ENCODE assay signal across 16 cellular contexts in the genomic region with DNA sequence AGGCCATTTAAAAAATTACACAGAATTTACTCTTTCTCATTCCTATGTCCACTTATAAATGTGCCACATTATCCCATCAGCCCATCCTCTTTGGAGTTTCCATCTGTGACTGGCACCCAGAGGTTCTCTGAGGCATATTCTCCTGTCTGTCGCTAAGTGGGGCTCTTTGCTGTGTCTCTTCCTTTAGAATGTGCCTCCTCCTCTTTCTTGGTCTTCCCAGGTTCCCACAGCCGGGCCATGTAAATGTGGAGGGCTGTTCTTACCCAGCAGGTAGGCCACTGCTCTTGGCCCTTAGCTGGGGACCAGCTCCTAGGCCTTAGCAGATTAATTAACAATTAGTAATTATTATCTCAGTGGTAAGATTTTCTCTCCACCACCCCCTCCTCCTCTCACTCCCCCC.
A peak's percentile ranks its signal among the peaks of the same experiment; 100 is the strongest.
DNase-seq lines count a peak whose midpoint lies in the region; ATAC-seq and TF ChIP-seq lines count a peak whose summit lies in the region.
"Had no signal": no experiment of that assay in that cellular context is flagged by ENCODE, and none has a peak within 500 bp of the region (broad histone marks: within the 10 kb centered on the region; RNA-seq: fewer than 3 reads in every experiment).

No MANE protein-coding gene starts in this region.

- no peaks in the 10 kb centered on the region for H3K79me1 ChIP-seq in neuronal stem cell (ENCODE audit: low read depth, low read length)

- H3K27ac ChIP-seq in GM23338 (ENCODE audit: low read depth) (no peak overlapping the region), neuronal stem cell (replicated peaks; ENCODE audit: low read length) (peak overlapping the region; percentile 87)
- H3K27ac ChIP-seq: BLaER1 treated with 17β-estradiol and CSF1 and Interleukin-3, amounts not matched to agents 10 nM and 100 nM had no signal

- H3K9me3 ChIP-seq in neuronal stem cell (replicated peaks in 1 of 2; ENCODE audit: control insufficient read depth in 2 of 2, insufficient read depth in 1 of 2, low read depth in 1 of 2, low read length in 2 of 2) = no peaks in the 10 kb centered on the region

- WGBS in neuronal stem cell (ENCODE audit: extremely low coverage in 2 of 2, insufficient read length in 2 of 2, insufficient replicate concordance in 1 of 2), 2 donors = no CpG with 5 or more reads among the region's 2 CpGs

- no peak overlapping the region for H3K4me3 Mint-ChIP-seq in GM23338
- no peak overlapping the region for H3K4me3 Mint-ChIP-seq in WTC11
- H3K4me3 Mint-ChIP-seq: CD4-positive, CD25-positive, alpha-beta regulatory T cell; IgD-negative memory B cell had no signal

- POLR2A ChIA-PET in WTC11 (lab: Charles Lee) = no interaction called here

- H3K14ac ChIP-seq in neuronal stem cell (ENCODE audit: low read length) = no peak overlapping the region

- H3K36me3 ChIP-seq in GM23338 (ENCODE audit: insufficient read depth) (no peaks in the 10 kb centered on the region), neuronal stem cell (replicated peaks in 1 of 2; ENCODE audit: control insufficient read depth in 2 of 2, insufficient read depth in 2 of 2, low read length in 2 of 2) (no peaks in the 10 kb centered on the region)
- H3K36me3 ChIP-seq: BLaER1 treated with 17β-estradiol and CSF1 and Interleukin-3, amounts not matched to agents 10 nM and 100 nM had no signal

- H3K9ac ChIP-seq in neuronal stem cell (ENCODE audit: low read depth, low read length, poor library complexity) = no peak overlapping the region
- H3K9ac ChIP-seq: BLaER1 treated with 17β-estradiol and CSF1 and Interleukin-3, amounts not matched to agents 10 nM and 100 nM had no signal

- H3K27ac Mint-ChIP-seq in GM23338 = no peak overlapping the region
- no peak overlapping the region for H3K27ac Mint-ChIP-seq in WTC11
- H3K27ac Mint-ChIP-seq: CD4-positive, CD25-positive, alpha-beta regulatory T cell; IgD-negative memory B cell had no signal

- no peaks in the 10 kb centered on the region for H3F3A ChIP-seq in GM23338 (replicated peaks; ENCODE audit: low read depth)

- H3K4me1 Mint-ChIP-seq in GM23338 (peaks cover 17% of the 10 kb centered on the region), WTC11 (peaks cover 25% of the 10 kb centered on the region)
- H3K4me1 Mint-ChIP-seq: CD4-positive, CD25-positive, alpha-beta regulatory T cell; IgD-negative memory B cell had no signal

- ATAC-seq in GM23338 (peak; percentile 68), WTC11 (peak; percentile 44), GM18520 (IDR thresholded peaks at IDR 0.05; ENCODE audit: unreplicated experiment) (no peak)
- ATAC-seq: GM12878, HCT116 had no signal

- TF ChIP-seq CTCF in GM23338 (conservative IDR thresholded peaks at IDR 0.05; ENCODE audit: low read depth in 2 of 2) (peak; percentile 9 to 38; a peak in 2 of 4 replicates), WTC11 (IDR thresholded peaks at IDR 0.05) (no peak)

- no peak overlapping the region for H3K4ac ChIP-seq in neuronal stem cell (ENCODE audit: low read length)

- H3K27me3 ChIP-seq in GM23338 (ENCODE audit: insufficient read depth) = no peaks in the 10 kb centered on the region
- H3K27me3 ChIP-seq in neuronal stem cell (ENCODE audit: control insufficient read depth in 3 of 3, insufficient read depth in 3 of 3, low read depth in 1 of 3, low read length in 3 of 3) = no peaks in the 10 kb centered on the region
- H3K27me3 ChIP-seq: BLaER1 treated with 17β-estradiol and CSF1 and Interleukin-3, amounts not matched to agents 10 nM and 100 nM had no signal

- H2BK5ac ChIP-seq in neuronal stem cell (ENCODE audit: low read length) = no peak overlapping the region

- H3K23ac ChIP-seq in neuronal stem cell (ENCODE audit: low read depth, low read length, poor library complexity) = no peak overlapping the region

- H3K9me3 Mint-ChIP-seq in GM23338 (no peaks in the 10 kb centered on the region; the same call in 2 of the 3 replicates), WTC11 (peaks cover 6% of the 10 kb centered on the region; the same call in 1 of the 2 replicates)
- H3K9me3 Mint-ChIP-seq: IgD-negative memory B cell had no signal

- no peak overlapping the region for H2BK15ac ChIP-seq in neuronal stem cell (ENCODE audit: low read length)

- H4K8ac ChIP-seq in neuronal stem cell (ENCODE audit: low read depth, low read length) = no peak overlapping the region

- CTCF ChIA-PET in WTC11 (lab: Charles Lee) = interaction anchor here (0.9 to 1.6 kb wide), 4 partner anchors 14 to 209 kb away, joined by 3 to 5 read pairs (median 3); no protein-coding TSS in a partner anchor

- H3K27me3 Mint-ChIP-seq in GM23338 (ENCODE audit: insufficient read depth, low read depth, poor library complexity) (peaks cover 7% of the 10 kb centered on the region), WTC11 (ENCODE audit: low read depth) (peaks cover under 1% of the 10 kb centered on the region)

- H2AFZ ChIP-seq in GM23338 = peak overlapping the region; percentile 43; the same call in 1 of the 2 replicates
- no peak overlapping the region for H2AFZ ChIP-seq in neuronal stem cell (ENCODE audit: low read length)

- peaks cover 4% of the 10 kb centered on the region for H3K4me1 ChIP-seq in GM23338 (ENCODE audit: insufficient read depth)
- H3K4me1 ChIP-seq in neuronal stem cell (ENCODE audit: control insufficient read depth in 2 of 2, insufficient read depth in 1 of 2, low read depth in 1 of 2, low read length in 2 of 2) = peaks cover 4 to 27% of the 10 kb centered on the region in 2 donors

- H3K4me2 ChIP-seq in GM23338 (peak overlapping the region; percentile 9; the same call in 1 of the 2 replicates), neuronal stem cell (ENCODE audit: insufficient read depth, low read length, poor library complexity, severe bottlenecking) (no peak overlapping the region)
- H3K4me2 ChIP-seq: BLaER1 treated with 17β-estradiol and CSF1 and Interleukin-3, amounts not matched to agents 10 nM and 100 nM had no signal

- no peaks in the 10 kb centered on the region for H3K79me2 ChIP-seq in GM23338 (replicated peaks; ENCODE audit: insufficient read depth)

- H3K4me3 ChIP-seq in GM23338 (no peak overlapping the region), neuronal stem cell (ENCODE audit: low read length in 2 of 2) (no peak overlapping the region)
- H3K4me3 ChIP-seq: BLaER1 treated with 17β-estradiol and CSF1 and Interleukin-3, amounts not matched to agents 10 nM and 100 nM; GM12878 had no signal

- H2BK12ac ChIP-seq in neuronal stem cell (ENCODE audit: low read length) = no peak overlapping the region

- peak; percentile 40 for DNase-seq in GM23338 (ENCODE audit: low spot score)
- no peak for DNase-seq in WTC11 (ENCODE audit: low spot score)
- DNase-seq in iPS-NIHi11 (ENCODE audit: low spot score) = peak; percentile 23
- no peak for DNase-seq in neuronal stem cell (ENCODE audit: low spot score)
- DNase-seq in activated CD4-positive, alpha-beta T cell treated with anti-CD3 and anti-CD28 coated beads for 1 hour = no peak
- DNase-seq in nucleus accumbens (lab: John Stamatoyannopoulos, UW) = no peak
- DNase-seq: ACHN; Calu3; CD4-positive, CD25-positive, alpha-beta regulatory T cell; DMS 273 treated with DMSO at 0.1 percent for 48 hours; KG1 had no signal

- no peak overlapping the region for H3K18ac ChIP-seq in neuronal stem cell (ENCODE audit: low read length)

- peaks cover 11% of the 10 kb centered on the region; the same call in 1 of the 2 replicates for H3K9me2 ChIP-seq in GM23338 (ENCODE audit: insufficient read depth)

- no peak overlapping the region for H4K91ac ChIP-seq in neuronal stem cell (ENCODE audit: low read depth, low read length, poor library complexity)

- H4K20me1 ChIP-seq in GM23338 (replicated peaks; ENCODE audit: insufficient read depth) = no peaks in the 10 kb centered on the region
- H4K20me1 ChIP-seq: BLaER1 treated with 17β-estradiol and CSF1 and Interleukin-3, amounts not matched to agents 10 nM and 100 nM had no signal

- no peak overlapping the region for H2BK120ac ChIP-seq in neuronal stem cell (ENCODE audit: low read depth, low read length)

- no peaks in the 10 kb centered on the region for H3K36me3 Mint-ChIP-seq in GM23338 (ENCODE audit: low read depth)
- no peaks in the 10 kb centered on the region for H3K36me3 Mint-ChIP-seq in WTC11
- H3K36me3 Mint-ChIP-seq: CD4-positive, CD25-positive, alpha-beta regulatory T cell; IgD-negative memory B cell had no signal

- no peak overlapping the region for H2AK5ac ChIP-seq in neuronal stem cell (ENCODE audit: low read depth, low read length)

TF ChIP-seq in GM23338, 12 proteins besides CTCF, POLR2A, EP300 and RAD21 (continues in another document):
- no peak for TF ChIP-seq NANOG (IDR thresholded peaks at IDR 0.05; ENCODE audit: borderline replicate concordance)

TF ChIP-seq in WTC11, 78 proteins besides CTCF, POLR2A, EP300 and RAD21 (continues in another document):
- TF ChIP-seq ETV6 (CRISPR knock-in tag; IDR thresholded peaks at IDR 0.05) (no peak), FOXJ3 (CRISPR knock-in tag; IDR thresholded peaks at IDR 0.05; ENCODE audit: borderline replicate concordance) (no peak), SMAD3 (CRISPR knock-in tag; IDR thresholded peaks at IDR 0.05; ENCODE audit: borderline replicate concordance) (no peak), RELA (CRISPR knock-in tag; IDR thresholded peaks at IDR 0.05; ENCODE audit: borderline replicate concordance) (no peak), NR2C2 (CRISPR knock-in tag; IDR thresholded peaks at IDR 0.05) (no peak), CREB1 (CRISPR knock-in tag; IDR thresholded peaks at IDR 0.05) (no peak), GABPB1 (CRISPR knock-in tag; IDR thresholded peaks at IDR 0.05) (no peak)
- TF ChIP-seq, protein P1, sequence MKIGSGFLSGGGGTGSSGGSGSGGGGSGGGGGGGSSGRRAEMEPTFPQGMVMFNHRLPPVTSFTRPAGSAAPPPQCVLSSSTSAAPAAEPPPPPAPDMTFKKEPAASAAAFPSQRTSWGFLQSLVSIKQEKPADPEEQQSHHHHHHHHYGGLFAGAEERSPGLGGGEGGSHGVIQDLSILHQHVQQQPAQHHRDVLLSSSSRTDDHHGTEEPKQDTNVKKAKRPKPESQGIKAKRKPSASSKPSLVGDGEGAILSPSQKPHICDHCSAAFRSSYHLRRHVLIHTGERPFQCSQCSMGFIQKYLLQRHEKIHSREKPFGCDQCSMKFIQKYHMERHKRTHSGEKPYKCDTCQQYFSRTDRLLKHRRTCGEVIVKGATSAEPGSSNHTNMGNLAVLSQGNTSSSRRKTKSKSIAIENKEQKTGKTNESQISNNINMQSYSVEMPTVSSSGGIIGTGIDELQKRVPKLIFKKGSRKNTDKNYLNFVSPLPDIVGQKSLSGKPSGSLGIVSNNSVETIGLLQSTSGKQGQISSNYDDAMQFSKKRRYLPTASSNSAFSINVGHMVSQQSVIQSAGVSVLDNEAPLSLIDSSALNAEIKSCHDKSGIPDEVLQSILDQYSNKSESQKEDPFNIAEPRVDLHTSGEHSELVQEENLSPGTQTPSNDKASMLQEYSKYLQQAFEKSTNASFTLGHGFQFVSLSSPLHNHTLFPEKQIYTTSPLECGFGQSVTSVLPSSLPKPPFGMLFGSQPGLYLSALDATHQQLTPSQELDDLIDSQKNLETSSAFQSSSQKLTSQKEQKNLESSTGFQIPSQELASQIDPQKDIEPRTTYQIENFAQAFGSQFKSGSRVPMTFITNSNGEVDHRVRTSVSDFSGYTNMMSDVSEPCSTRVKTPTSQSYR (CRISPR knock-in tag; IDR thresholded peaks at IDR 0.05) = no peak

Comparison
In these comparisons a context has a peak if more than half of its experiments do, and no peak if none do; other contexts are left out.
1. DNase-seq: peak in GM23338 (single experiment) and iPS-NIHi11 (single experiment); none in WTC11 (single experiment), neuronal stem cell (single experiment), activated CD4-positive, alpha-beta T cell treated with anti-CD3 and anti-CD28 coated beads for 1 hour (single experiment) and nucleus accumbens (0 of 56).